ENCODE assay signal across 13 cellular contexts in the genomic region with DNA sequence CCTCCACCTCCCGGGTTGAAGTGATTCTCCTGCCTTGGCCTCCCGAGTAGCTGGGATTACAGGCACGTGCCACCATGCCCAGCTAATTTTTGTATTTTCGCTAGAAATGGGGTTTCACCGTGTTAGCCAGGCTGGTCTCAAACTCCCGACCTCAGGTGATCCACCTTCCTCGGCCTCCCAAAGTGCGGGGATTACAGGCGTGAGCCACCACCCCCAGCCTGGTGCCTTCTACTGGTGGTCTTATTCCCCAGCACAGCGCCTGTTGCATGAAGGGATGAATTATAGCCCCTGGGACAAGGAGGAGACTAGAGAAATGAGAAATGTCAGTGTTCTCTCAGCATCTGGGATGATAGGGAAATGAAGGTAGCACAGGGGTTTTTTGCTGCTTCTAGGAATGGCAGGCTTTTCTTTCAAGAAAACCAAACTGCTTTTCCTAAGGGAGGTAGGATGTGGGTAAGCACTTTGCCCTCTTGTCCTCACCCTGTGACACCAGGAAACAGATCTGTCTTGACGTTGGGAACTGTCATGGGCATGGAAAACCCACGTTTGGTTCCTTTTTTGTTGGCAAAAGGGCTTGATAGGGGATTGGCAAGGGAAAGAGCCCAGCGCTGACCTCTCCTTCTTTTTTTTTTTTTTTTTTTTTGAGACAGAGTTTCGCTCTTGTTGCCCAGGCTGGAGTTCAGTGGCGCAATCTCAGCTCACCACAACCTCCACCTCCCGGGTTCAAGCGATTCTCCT. TPM values are rescaled to one million over a fixed set of nuclear protein-coding genes. Genes with fewer than 3 reads are reported as not detected.
DNase-seq lines count a peak whose midpoint lies in the region; ATAC-seq, FAIRE-seq and TF ChIP-seq lines count a peak whose summit lies in the region.
"Not testable (repeated sequence)": the region's sequence is repeated elsewhere in the genome, so short reads cannot be mapped to it uniquely, and the experiment has no call there.
"Had no signal": no experiment of that assay in that cellular context is flagged by ENCODE, and none has a peak within 500 bp of the region (broad histone marks: within the 10 kb centered on the region; RNA-seq: fewer than 3 reads in every experiment).

No MANE protein-coding gene starts in this region.

- not testable (repeated sequence) for H3K9me3 ChIP-seq in PC-9 (ENCODE audit: insufficient read depth, low read depth); K562 (replicated peaks; ENCODE audit: control insufficient read depth, insufficient read depth, low read depth, low read length); esophagus (ENCODE audit: control insufficient read depth in 2 of 2, insufficient read depth in 1 of 2, low read depth in 1 of 2, low read length in 1 of 2); right atrium auricular region; mucosa of rectum (ENCODE audit: control insufficient read depth in 2 of 2, low read length in 2 of 2); sigmoid colon; thyroid gland

- H2AFZ ChIP-seq in PC-9, result not testable (repeated sequence)
- H2AFZ ChIP-seq in K562 (ENCODE audit: low read depth, low read length), result peak overlapping the region; percentile 93

- H3K9ac ChIP-seq in K562 (ENCODE audit: insufficient read depth in 1 of 2, low read depth in 2 of 2, low read length in 2 of 2) (peak overlapping the region; percentile 38 to 40; a peak in 2 of 4 replicates), mucosa of rectum (ENCODE audit: low read depth in 1 of 2, low read length in 2 of 2) (peak overlapping the region in 1 of 2 donors; percentile 43)

- not testable (repeated sequence) for TF ChIP-seq RAD21 in K562 (CRISPR knock-in tag; conservative IDR thresholded peaks at IDR 0.05 in 1 of 2, IDR thresholded peaks at IDR 0.05 in 1 of 2)

- TF ChIP-seq POLR2A in K562 (conservative IDR thresholded peaks at IDR 0.05); sigmoid colon (IDR thresholded peaks at IDR 0.05); thyroid gland (IDR thresholded peaks at IDR 0.05): not testable (repeated sequence)

- POLR2A ChIA-PET in PC-9 (lab: Charles Lee; ENCODE audit: unreplicated experiment), result interaction anchor here (0.6 kb wide), 2 partner anchors 77 to 305 kb away, joined by 3 to 4 read pairs; no protein-coding TSS in a partner anchor
- POLR2A ChIA-PET in K562 (lab: Yijun Ruan, JAX), result interaction anchor here (0.7 to 1.0 kb wide), 5 partner anchors 8 to 110 kb away, joined by 3 to 7 read pairs (median 3); partner anchors contain the start of gene DNAJC14

- not testable (repeated sequence) for H3K9me1 ChIP-seq in K562 (ENCODE audit: control insufficient read depth, insufficient read depth, low read length)

- H3K4me3 ChIP-seq in AG10803 (ENCODE audit: low read length) (peak overlapping the region; percentile 49), right atrium auricular region (peak overlapping the region in 1 of 2 donors; percentile 9)
- H3K4me3 ChIP-seq in PC-9; K562; esophagus (ENCODE audit: low read depth in 1 of 2, low read length in 2 of 2); mucosa of rectum (ENCODE audit: low read length in 2 of 2); sigmoid colon; thyroid gland (replicated peaks in 1 of 3): not testable (repeated sequence)

- H3K27ac ChIP-seq in PC-9; K562 (ENCODE audit: extremely low read depth, low read depth, low read length): not testable (repeated sequence)
- peak overlapping the region; percentile 57 to 70 for H3K27ac ChIP-seq in esophagus (ENCODE audit: low read depth in 2 of 2, low read length in 1 of 2)
- peak overlapping the region; percentile 90 to 97 for H3K27ac ChIP-seq in right atrium auricular region
- peak overlapping the region; percentile 82 to 87 for H3K27ac ChIP-seq in mucosa of rectum (ENCODE audit: low read depth in 2 of 2, low read length in 2 of 2)
- peak overlapping the region; percentile 82 to 90 (median 85) for H3K27ac ChIP-seq in sigmoid colon
- H3K27ac ChIP-seq in thyroid gland, result peak overlapping the region; percentile 77 to 78 (median 78)

- H4K20me1 ChIP-seq in PC-9 (ENCODE audit: insufficient read depth); K562 (replicated peaks; ENCODE audit: control insufficient read depth, insufficient read depth, low read length): not testable (repeated sequence)

- not testable (repeated sequence) for H3K4me1 ChIP-seq in PC-9 (replicated peaks; ENCODE audit: insufficient read depth); esophagus (ENCODE audit: control insufficient read depth in 2 of 2, insufficient read depth in 2 of 2, low read length in 1 of 2); mucosa of rectum (ENCODE audit: control insufficient read depth in 2 of 2, insufficient read depth in 2 of 2, low read length in 2 of 2)
- peaks cover 8 to 16% of the 10 kb centered on the region in 2 experiments; a peak in 4 of 5 replicates for H3K4me1 ChIP-seq in K562 (replicated peaks in 1 of 2; ENCODE audit: control insufficient read depth in 2 of 2, insufficient read depth in 2 of 2, low read length in 2 of 2)
- H3K4me1 ChIP-seq in right atrium auricular region, result peaks cover 0 to 39% of the 10 kb centered on the region in 2 donors
- H3K4me1 ChIP-seq in sigmoid colon, result peaks cover 0 to 15% (median 9%) of the 10 kb centered on the region in 4 donors
- H3K4me1 ChIP-seq in thyroid gland, result peaks cover 16 to 30% of the 10 kb centered on the region in 2 donors

- not testable (repeated sequence) for H3K79me2 ChIP-seq in PC-9 (ENCODE audit: low read depth); K562 (ENCODE audit: control insufficient read depth, insufficient read depth, low read length)

- not testable (repeated sequence) for H3F3A ChIP-seq in PC-9 (ENCODE audit: insufficient read depth, low read depth)

- not testable (repeated sequence) for H3K4me2 ChIP-seq in PC-9
- peak overlapping the region; percentile 56 for H3K4me2 ChIP-seq in K562 (ENCODE audit: insufficient read depth, low read length)

- CTCF ChIA-PET in PC-9 (lab: Charles Lee); K562 (lab: Yijun Ruan, JAX; ENCODE audit: low intra/inter-chr PET ratio): not testable (repeated sequence)

- in situ Hi-C loops in K562 (cut with MboI), result not testable (repeated sequence)

- intact Hi-C loops in PC-9 (cut with micrococcal nuclease; ENCODE audit: unreplicated experiment); K562 (cut with micrococcal nuclease); sigmoid colon (cut with DNase I); thyroid gland (cut with DNase I): not testable (repeated sequence)

- not testable (repeated sequence) for TF ChIP-seq CTCF in AG10803 (conservative IDR thresholded peaks at IDR 0.05; ENCODE audit: low read length); PC-9 (conservative IDR thresholded peaks at IDR 0.05); K562 (IDR thresholded peaks at IDR 0.05 in 2 of 3, conservative IDR thresholded peaks at IDR 0.05 in 1 of 3; ENCODE audit: insufficient read depth in 2 of 3, low read depth in 1 of 3, low read length in 3 of 3); right atrium auricular region (IDR thresholded peaks at IDR 0.05); sigmoid colon (IDR thresholded peaks at IDR 0.05); thyroid gland (IDR thresholded peaks at IDR 0.05)

- not testable (repeated sequence) for H3K27me3 ChIP-seq in PC-9 (ENCODE audit: insufficient read depth, low read depth); K562 (ENCODE audit: control insufficient read depth in 2 of 2, insufficient read depth in 2 of 2, low read length in 2 of 2); esophagus (ENCODE audit: control insufficient read depth in 1 of 2, insufficient read depth in 2 of 2, low read length in 2 of 2); right atrium auricular region; mucosa of rectum (ENCODE audit: control insufficient read depth in 2 of 2, insufficient read depth in 2 of 2, low read length in 2 of 2); sigmoid colon; thyroid gland

- not testable (repeated sequence) for DNase-seq in AG10803 (ENCODE audit: low read depth); PC-9; K562 (ENCODE audit: extremely low read depth in 1 of 4, low spot score in 3 of 4); right atrium auricular region (ENCODE audit: low spot score); sigmoid colon; thyroid gland

- H3K36me3 ChIP-seq in PC-9 (ENCODE audit: low read depth); K562 (ENCODE audit: control insufficient read depth, insufficient read depth, low read length); esophagus (ENCODE audit: control insufficient read depth in 2 of 2, insufficient read depth in 2 of 2, low read length in 1 of 2); right atrium auricular region; mucosa of rectum (ENCODE audit: control insufficient read depth in 2 of 2, insufficient read depth in 2 of 2, low read length in 2 of 2); sigmoid colon; thyroid gland: not testable (repeated sequence)

- BruUV-seq in PC-9 (replicated peaks; lab: Mats Ljungman, UMichigan) (TSS peak; percentile 87), K562 (replicated peaks; lab: Mats Ljungman, UMichigan) (TSS peak; percentile 53)

- H3K9me2 ChIP-seq in PC-9 (ENCODE audit: insufficient read depth), result not testable (repeated sequence)

- not testable (repeated sequence) for TF ChIP-seq EP300 in K562 (IDR thresholded peaks at IDR 0.05; ENCODE audit: low read length)
- TF ChIP-seq EP300 in sigmoid colon (IDR thresholded peaks at IDR 0.05), result peak in 2 of 4 donors; percentile 23 to 49

- WGBS in K562 (ENCODE audit: insufficient coverage, low coverage, missing lambda C conversion rate), result 61% methylated on average over 14 of the region's 17 CpGs
- 77 to 78% methylated on average over 17 of the region's 17 CpGs for WGBS in esophagus, 2 donors
- WGBS in sigmoid colon, 2 donors, result 68 to 79% methylated on average over 17 of the region's 17 CpGs
- 74 to 80% methylated on average over 17 of the region's 17 CpGs for WGBS in thyroid gland, 2 donors

- ATAC-seq in K562, result not testable (repeated sequence)

- FAIRE-seq in K562 (lab: Jason Lieb, UNC), result not testable (repeated sequence)

RNA-seq across cellular contexts. Expression of gene MMP19, which starts 5.9 kb away (rescaled TPM):
- total RNA-seq in PC-9 (2021) (0.60 and 0.83 TPM in 2 replicates), K562 (2014; rRNA removed) (0.29 and 0.59 TPM in 2 replicates), K562 (2014; rRNA removed; fragmentation: Illumina TruSeq; extraction: Trizol) (0.35 and 0.87 TPM in 2 replicates), K562 (2015; rRNA removed; fragmentation: Illumina TruSeq; extraction: Trizol) (0.14 and 0.30 TPM in 2 replicates), K562 (2021) (1.1 and 1.3 TPM in 2 replicates), right atrium auricular region (1 to 10 TPM; 5.0 to 7.7 TPM), sigmoid colon (10 to 100 TPM in 1 of 4 donors, 1 to 10 TPM in 3; 6.0 to 18.0 (median 7.5) TPM), thyroid gland (1 to 10 TPM; 2.3 to 4.2 (median 3.4) TPM)
- 4.1 and 10.5 TPM in 2 replicates for total RNA-seq in K562 (2011; cell fraction: chromatin; rRNA removed; ENCODE audit: low replicate concordance)
- 3.6 and 6.3 TPM in 2 replicates for total RNA-seq in K562 (2011; cell fraction: nucleolus; rRNA removed)
- total RNA-seq in K562 (2011; cell fraction: nucleoplasm; rRNA removed), result 4.3 and 6.6 TPM in 2 replicates
- polyA plus RNA-seq in K562 (2011; rRNA removed) (1.3 and 1.6 TPM in 2 replicates), K562 (2014; fragmentation: Illumina TruSeq; extraction: Trizol) (0.89 and 1.00 TPM in 2 replicates), K562 (2014; fragmentation: Nextera tagmentation; extraction: Ambion mirVana) (under 1 TPM; 0.25 to 0.56 TPM), K562 (2014; rRNA removed) (0.47 and 0.66 TPM in 2 replicates), esophagus (under 1 TPM; 0.63 to 0.76 TPM), sigmoid colon (1 to 10 TPM; 1.2 to 6.0 (median 2.1) TPM)
- 1.3 TPM in 2 replicates for polyA plus RNA-seq in K562 (2011; cell fraction: cytosol; rRNA removed)
- polyA plus RNA-seq in K562 (2011; cell fraction: nucleus; rRNA removed), result 4.6 and 8.1 TPM in 2 replicates
- 1.3 and 4.0 TPM in 2 replicates for polyA plus RNA-seq in K562 (2012)
- 0.33 and 0.67 TPM in 2 replicates for polyA minus RNA-seq in K562 (2011; rRNA and poly(A)+ RNA removed)
- polyA minus RNA-seq in K562 (2011; cell fraction: cytosol; rRNA and poly(A)+ RNA removed), result 0.57 TPM in 1 of 2 replicates, not detected in the other
- 1.4 and 1.8 TPM in 2 replicates for polyA minus RNA-seq in K562 (2011; cell fraction: nucleus; rRNA and poly(A)+ RNA removed)
- total RNA-seq: CD8-positive, alpha-beta T cell; GM12878; OCI-LY7; SK-MEL-5 had no signal
- polyA plus RNA-seq: naive thymus-derived CD8-positive, alpha-beta T cell had no signal

RNA-seq across cellular contexts. Expression of gene DNAJC14, which starts 19.3 kb away (rescaled TPM):
- total RNA-seq in PC-9 (2021) (27.6 and 31.1 TPM in 2 replicates), K562 (2014; rRNA removed) (29.8 and 38.0 TPM in 2 replicates), K562 (2014; rRNA removed; fragmentation: Illumina TruSeq; extraction: Trizol) (28.8 and 33.2 TPM in 2 replicates), K562 (2015; rRNA removed; fragmentation: Illumina TruSeq; extraction: Trizol) (37.3 and 40.9 TPM in 2 replicates), K562 (2021) (29.6 and 32.0 TPM in 2 replicates), right atrium auricular region (10 to 100 TPM; 23.4 to 35.0 TPM), sigmoid colon (10 to 100 TPM; 19.0 to 31.3 (median 25.4) TPM), thyroid gland (10 to 100 TPM; 39.6 to 49.0 (median 45.1) TPM)
- 19.9 and 22.5 TPM in 2 replicates for total RNA-seq in K562 (2011; cell fraction: chromatin; rRNA removed; ENCODE audit: low replicate concordance)
- total RNA-seq in K562 (2011; cell fraction: nucleolus; rRNA removed), result 14.2 and 16.4 TPM in 2 replicates
- total RNA-seq in K562 (2011; cell fraction: nucleoplasm; rRNA removed), result 25.2 and 34.0 TPM in 2 replicates
- polyA plus RNA-seq in K562 (2011; rRNA removed) (7.3 and 10.4 TPM in 2 replicates), K562 (2014; fragmentation: Illumina TruSeq; extraction: Trizol) (34.2 and 41.3 TPM in 2 replicates), K562 (2014; fragmentation: Nextera tagmentation; extraction: Ambion mirVana) (10 to 100 TPM in 1 of 2 experiments, 1 to 10 TPM in 1; 5.5 to 18.9 TPM), K562 (2014; rRNA removed) (19.2 and 20.4 TPM in 2 replicates), esophagus (10 to 100 TPM in 1 of 2 donors, 1 to 10 TPM in 1; 7.4 to 10.7 TPM), sigmoid colon (10 to 100 TPM; 13.2 to 27.2 (median 14.4) TPM)
- polyA plus RNA-seq in K562 (2011; cell fraction: cytosol; rRNA removed), result 12.9 and 15.5 TPM in 2 replicates
- polyA plus RNA-seq in K562 (2011; cell fraction: nucleus; rRNA removed), result 6.4 and 10.4 TPM in 2 replicates
- polyA plus RNA-seq in K562 (2012), result 21.6 and 26.6 TPM in 2 replicates
- 9.0 and 9.7 TPM in 2 replicates for polyA minus RNA-seq in K562 (2011; rRNA and poly(A)+ RNA removed)
- 7.9 and 11.9 TPM in 2 replicates for polyA minus RNA-seq in K562 (2011; cell fraction: cytosol; rRNA and poly(A)+ RNA removed)
- polyA minus RNA-seq in K562 (2011; cell fraction: nucleus; rRNA and poly(A)+ RNA removed), result 4.4 and 7.0 TPM in 2 replicates

RNA-seq across cellular contexts. Expression of gene ORMDL2, which starts 30.8 kb away (rescaled TPM):
- total RNA-seq in PC-9 (2021) (22.5 and 22.9 TPM in 2 replicates), K562 (2014; rRNA removed) (9.9 and 13.6 TPM in 2 replicates), K562 (2014; rRNA removed; fragmentation: Illumina TruSeq; extraction: Trizol) (41.8 and 42.9 TPM in 2 replicates), K562 (2015; rRNA removed; fragmentation: Illumina TruSeq; extraction: Trizol) (21.6 and 23.3 TPM in 2 replicates), K562 (2021) (32.7 and 34.3 TPM in 2 replicates), right atrium auricular region (10 to 100 TPM in 1 of 2 donors, 1 to 10 TPM in 1; 6.5 to 17.1 TPM), sigmoid colon (10 to 100 TPM in 2 of 4 donors, 1 to 10 TPM in 2; 9.1 to 18.1 (median 12.0) TPM), thyroid gland (10 to 100 TPM; 17.7 to 39.2 (median 23.4) TPM)
- 43.2 and 59.0 TPM in 2 replicates for total RNA-seq in K562 (2011; cell fraction: chromatin; rRNA removed; ENCODE audit: low replicate concordance)
- total RNA-seq in K562 (2011; cell fraction: nucleolus; rRNA removed), result 52.1 and 60.7 TPM in 2 replicates
- total RNA-seq in K562 (2011; cell fraction: nucleoplasm; rRNA removed), result 62.7 and 65.0 TPM in 2 replicates
- polyA plus RNA-seq in K562 (2011; rRNA removed) (23.3 and 34.4 TPM in 2 replicates), K562 (2014; fragmentation: Illumina TruSeq; extraction: Trizol) (35.7 and 45.2 TPM in 2 replicates), K562 (2014; fragmentation: Nextera tagmentation; extraction: Ambion mirVana) (100 to 1,000 TPM in 1 of 2 experiments, 10 to 100 TPM in 1; 98.0 to 113 TPM), K562 (2014; rRNA removed) (21.7 and 27.0 TPM in 2 replicates), esophagus (100 to 1,000 TPM in 1 of 2 donors, 10 to 100 TPM in 1; 97.1 to 100 TPM), sigmoid colon (10 to 100 TPM; 18.0 to 64.6 (median 32.4) TPM)
- polyA plus RNA-seq in K562 (2011; cell fraction: cytosol; rRNA removed), result 33.2 and 42.6 TPM in 2 replicates
- polyA plus RNA-seq in K562 (2011; cell fraction: nucleus; rRNA removed), result 20.9 and 22.1 TPM in 2 replicates
- 37.0 and 51.4 TPM in 2 replicates for polyA plus RNA-seq in K562 (2012)
- 36.5 and 42.4 TPM in 2 replicates for polyA minus RNA-seq in K562 (2011; rRNA and poly(A)+ RNA removed)
- polyA minus RNA-seq in K562 (2011; cell fraction: cytosol; rRNA and poly(A)+ RNA removed), result 10.3 and 21.0 TPM in 2 replicates
- 15.8 and 25.9 TPM in 2 replicates for polyA minus RNA-seq in K562 (2011; cell fraction: nucleus; rRNA and poly(A)+ RNA removed)

RNA-seq across cellular contexts. Expression of gene SARNP, which starts 31.1 kb away (rescaled TPM):
- total RNA-seq in PC-9 (2021), result 65.6 and 74.8 TPM in 2 replicates
- 60.9 and 133 TPM in 2 replicates for total RNA-seq in K562 (2011; cell fraction: chromatin; rRNA removed; ENCODE audit: low replicate concordance)
- total RNA-seq in K562 (2011; cell fraction: nucleolus; rRNA removed), result 37.2 and 42.0 TPM in 2 replicates
- total RNA-seq in K562 (2011; cell fraction: nucleoplasm; rRNA removed), result 64.7 and 91.5 TPM in 2 replicates
- 111 and 202 TPM in 2 replicates for total RNA-seq in K562 (2014; rRNA removed)
- total RNA-seq in K562 (2014; rRNA removed; fragmentation: Illumina TruSeq; extraction: Trizol), result 174 and 193 TPM in 2 replicates
- 147 and 154 TPM in 2 replicates for total RNA-seq in K562 (2015; rRNA removed; fragmentation: Illumina TruSeq; extraction: Trizol)
- total RNA-seq in K562 (2021), result 70.1 and 77.8 TPM in 2 replicates
- polyA plus RNA-seq in K562 (2011; rRNA removed), result 156 and 174 TPM in 2 replicates
- polyA plus RNA-seq in K562 (2011; cell fraction: cytosol; rRNA removed), result 43.4 and 112 TPM in 2 replicates
- 37.7 and 65.4 TPM in 2 replicates for polyA plus RNA-seq in K562 (2011; cell fraction: nucleus; rRNA removed)
- 99.8 and 146 TPM in 2 replicates for polyA plus RNA-seq in K562 (2012)
- 198 and 206 TPM in 2 replicates for polyA plus RNA-seq in K562 (2014; fragmentation: Illumina TruSeq; extraction: Trizol)
- polyA plus RNA-seq in K562 (2014; fragmentation: Nextera tagmentation; extraction: Ambion mirVana), result 100 to 1,000 TPM; 342 to 400 TPM
- 212 and 228 TPM in 2 replicates for polyA plus RNA-seq in K562 (2014; rRNA removed)
- polyA minus RNA-seq in K562 (2011; rRNA and poly(A)+ RNA removed), result 80.6 and 102 TPM in 2 replicates
- 16.2 and 17.3 TPM in 2 replicates for polyA minus RNA-seq in K562 (2011; cell fraction: cytosol; rRNA and poly(A)+ RNA removed)
- 18.3 and 38.1 TPM in 2 replicates for polyA minus RNA-seq in K562 (2011; cell fraction: nucleus; rRNA and poly(A)+ RNA removed)
- polyA plus RNA-seq in esophagus, result 10 to 100 TPM; 56.2 to 78.7 TPM
- total RNA-seq in right atrium auricular region, result 10 to 100 TPM; 61.4 to 70.8 TPM
- 10 to 100 TPM; 49.0 to 81.9 (median 76.9) TPM for total RNA-seq in sigmoid colon
- 100 to 1,000 TPM in 2 of 3 donors, 10 to 100 TPM in 1; 93.1 to 106 (median 104) TPM for polyA plus RNA-seq in sigmoid colon
- total RNA-seq in thyroid gland, result 10 to 100 TPM; 33.6 to 61.0 (median 52.3) TPM
